Comparison of ENCODE assay signal across 8 cellular contexts in genomic region chr13:49240017-49240416, GRCh38. TPM values are rescaled to one million over a fixed set of nuclear protein-coding genes. Genes with fewer than 3 reads are reported as not detected.
DNase-seq lines count a peak whose midpoint lies in the region; ATAC-seq, FAIRE-seq and TF ChIP-seq lines count a peak whose summit lies in the region.

No MANE protein-coding gene starts in this region.

- no peak overlapping the region for H3K4me2 ChIP-seq in keratinocyte (ENCODE audit: control insufficient read depth, extremely low read depth, insufficient read depth, low read depth, low read length)

- H3K4me1 ChIP-seq in keratinocyte (ENCODE audit: control insufficient read depth, extremely low read depth, insufficient read depth, low read length), result no peaks in the 10 kb centered on the region

- no peak overlapping the region for H3K4me3 Mint-ChIP-seq in activated CD8-positive, alpha-beta T cell treated with anti-CD3 and anti-CD28 coated beads, Interleukin-2, amount 10 ng/mL, durations not matched to agents 7 days and 5 days

- no peak overlapping the region for H3K9ac ChIP-seq in keratinocyte (ENCODE audit: control insufficient read depth, extremely low read depth, insufficient read depth, low read length)

- POLR2A ChIA-PET in activated CD8-positive, alpha-beta T cell treated with anti-CD3 and anti-CD28 coated beads, Interleukin-2, amount 10 ng/mL, durations not matched to agents 7 days and 5 days (lab: Charles Lee), result interaction anchor here (1.0 kb wide), 1 partner anchor 9 kb away, joined by 5 read pairs; no protein-coding TSS in a partner anchor

- CTCF ChIA-PET in activated CD8-positive, alpha-beta T cell treated with anti-CD3 and anti-CD28 coated beads, Interleukin-2, amount 10 ng/mL, durations not matched to agents 7 days and 5 days (lab: Charles Lee), result interaction anchor here (0.6 to 7.3 kb wide), 23 partner anchors 9 to 367 kb away, joined by 3 to 89 read pairs (median 4); partner anchors contain the start of genes CAB39L, CDADC1 and SETDB2

- H3K9me3 Mint-ChIP-seq in activated CD8-positive, alpha-beta T cell treated with anti-CD3 and anti-CD28 coated beads, Interleukin-2, amount 10 ng/mL, durations not matched to agents 7 days and 5 days (ENCODE audit: insufficient read depth), result no peaks in the 10 kb centered on the region

- H3K27ac Mint-ChIP-seq in activated CD8-positive, alpha-beta T cell treated with anti-CD3 and anti-CD28 coated beads, Interleukin-2, amount 10 ng/mL, durations not matched to agents 7 days and 5 days, result no peak overlapping the region

- H3K36me3 ChIP-seq in keratinocyte (ENCODE audit: control insufficient read depth in 2 of 2, extremely low read depth in 1 of 2, insufficient read depth in 2 of 2, low read length in 2 of 2), result no peaks in the 10 kb centered on the region

- H3K27me3 Mint-ChIP-seq in activated CD8-positive, alpha-beta T cell treated with anti-CD3 and anti-CD28 coated beads, Interleukin-2, amount 10 ng/mL, durations not matched to agents 7 days and 5 days (ENCODE audit: low read depth), result peaks cover 19% of the 10 kb centered on the region

- peak; percentile 86 for ATAC-seq in activated CD8-positive, alpha-beta T cell treated with anti-CD3 and anti-CD28 coated beads, Interleukin-2, amount 10 ng/mL, durations not matched to agents 7 days and 5 days
- no peak for ATAC-seq in HG03196 (IDR thresholded peaks at IDR 0.05; ENCODE audit: unreplicated experiment)

- no peaks in the 10 kb centered on the region for H4K20me1 ChIP-seq in keratinocyte (ENCODE audit: control insufficient read depth, extremely low read depth, insufficient read depth, low read length)

- dilution Hi-C loops in keratinocyte (cut with MboI; ENCODE audit: extremely low pct_ligation_motif_present, low sequenced_read_pairs), result no loop called here

- peaks cover 7% of the 10 kb centered on the region for H3K27me3 ChIP-seq in keratinocyte (ENCODE audit: control insufficient read depth, extremely low read depth, insufficient read depth, low read length)

- H3K27ac ChIP-seq in keratinocyte (ENCODE audit: control insufficient read depth, insufficient read depth, low read length), result no peak overlapping the region

- H3K79me2 ChIP-seq in keratinocyte (ENCODE audit: control insufficient read depth, insufficient read depth, low read length), result no peaks in the 10 kb centered on the region

- no peaks in the 10 kb centered on the region for H3K36me3 Mint-ChIP-seq in activated CD8-positive, alpha-beta T cell treated with anti-CD3 and anti-CD28 coated beads, Interleukin-2, amount 10 ng/mL, durations not matched to agents 7 days and 5 days (ENCODE audit: low read depth)

- no peaks in the 10 kb centered on the region for H3K9me1 ChIP-seq in keratinocyte (ENCODE audit: control insufficient read depth, extremely low read depth, insufficient read depth, low read length)

- FAIRE-seq in keratinocyte (lab: Jason Lieb, UNC) (peak; percentile 62), urothelium cell line (lab: Jason Lieb, UNC) (no peak)

- TF ChIP-seq CTCF in keratinocyte (optimal IDR thresholded peaks at IDR 0.05 in 1 of 3, IDR thresholded peaks at IDR 0.05 in 1 of 3, conservative IDR thresholded peaks at IDR 0.05 in 1 of 3; ENCODE audit: extremely low read depth in 1 of 3, insufficient read depth in 2 of 3, low read length in 3 of 3), result peak; percentile 58 to 70 (median 67)

- no peaks in the 10 kb centered on the region for H3K9me3 ChIP-seq in keratinocyte (ENCODE audit: control insufficient read depth, low read depth, low read length)

- peak; percentile 73 for DNase-seq in activated effector memory CD4-positive, alpha-beta T cell treated with anti-CD3 and anti-CD28 coated beads, Interleukin-2, amount 50 U/mL, for 16 hours
- no peak for DNase-seq in activated effector memory CD4-positive, alpha-beta T cell treated with Interleukin-2 at 50 U/mL for 16 hours
- DNase-seq in Kasumi-1 (lab: John Stamatoyannopoulos, UW) (peak; percentile 64 to 78), keratinocyte (ENCODE audit: low read depth, low spot score) (no peak), urothelium cell line (ENCODE audit: low spot score) (peak; percentile 11), SKM-1 treated with dmso at 0.1 percent for 144 hours (lab: John Stamatoyannopoulos, UW; ENCODE audit: unreplicated experiment) (no peak)
- DNase-seq in activated CD8-positive, alpha-beta T cell treated with anti-CD3 and anti-CD28 coated beads, Interleukin-2, amount 10 ng/mL, durations not matched to agents 7 days and 5 days, result peak; percentile 57

- H2AFZ ChIP-seq in keratinocyte (ENCODE audit: control insufficient read depth, low read length), result no peak overlapping the region

- no peak overlapping the region for H3K4me3 ChIP-seq in keratinocyte (ENCODE audit: control insufficient read depth in 2 of 3, extremely low read depth in 1 of 3, insufficient read depth in 2 of 3, low read depth in 1 of 3, low read length in 3 of 3)

- H3K4me1 Mint-ChIP-seq in activated CD8-positive, alpha-beta T cell treated with anti-CD3 and anti-CD28 coated beads, Interleukin-2, amount 10 ng/mL, durations not matched to agents 7 days and 5 days (ENCODE audit: low read depth), result peaks cover 4% of the 10 kb centered on the region

RNA-seq across cellular contexts. Expression of gene CDADC1, which starts 7.7 kb away (rescaled TPM):
- total RNA-seq in activated CD8-positive, alpha-beta T cell treated with anti-CD3 and anti-CD28 coated beads, Interleukin-2, amount 10 ng/mL, durations not matched to agents 7 days and 5 days, result 10 to 100 TPM; 12.3 to 13.7 TPM
- 2.3 to 3.8 TPM (median 2.4 TPM) in 3 replicates for polyA plus RNA-seq in keratinocyte
- polyA plus RNA-seq in keratinocyte (2011; ENCODE audit: low read depth), result 13.1 TPM
- 2.7 and 3.2 TPM in 2 replicates for polyA plus RNA-seq in keratinocyte (2011; cell fraction: cytosol; rRNA removed)
- 3.2 and 4.7 TPM in 2 replicates for polyA plus RNA-seq in keratinocyte (2011; cell fraction: nucleus; rRNA removed)
- 3.5 and 6.7 TPM in 2 replicates for polyA plus RNA-seq in keratinocyte (2012; ENCODE audit: low replicate concordance)
- polyA minus RNA-seq in keratinocyte, result 1.3 to 1.8 TPM (median 1.4 TPM) in 3 replicates
- 7.3 TPM for polyA minus RNA-seq in keratinocyte (2011; cell fraction: cytosol; rRNA and poly(A)+ RNA removed)
- polyA minus RNA-seq in keratinocyte (2011; cell fraction: nucleus; rRNA and poly(A)+ RNA removed), result 1.4 and 1.9 TPM in 2 replicates

RNA-seq across cellular contexts. Expression of gene MLNR, which starts 19.9 kb away (rescaled TPM):
- total RNA-seq in activated CD8-positive, alpha-beta T cell treated with anti-CD3 and anti-CD28 coated beads, Interleukin-2, amount 10 ng/mL, durations not matched to agents 7 days and 5 days, result not detected
- polyA plus RNA-seq in keratinocyte, result not detected in 3 replicates
- polyA plus RNA-seq in keratinocyte (2011; ENCODE audit: low read depth), result not detected
- polyA plus RNA-seq in keratinocyte (2011; cell fraction: cytosol; rRNA removed), result not detected in 2 replicates
- not detected in 2 replicates for polyA plus RNA-seq in keratinocyte (2011; cell fraction: nucleus; rRNA removed)
- polyA plus RNA-seq in keratinocyte (2012; ENCODE audit: low replicate concordance), result not detected in 2 replicates
- polyA minus RNA-seq in keratinocyte, result not detected in 3 replicates
- polyA minus RNA-seq in keratinocyte (2011; cell fraction: cytosol; rRNA and poly(A)+ RNA removed), result not detected
- not detected in 2 replicates for polyA minus RNA-seq in keratinocyte (2011; cell fraction: nucleus; rRNA and poly(A)+ RNA removed)

Comparison
In these comparisons a context has a peak if more than half of its experiments do, and no peak if none do; other contexts are left out.
1. DNase-seq: peak in activated effector memory CD4-positive, alpha-beta T cell treated with anti-CD3 and anti-CD28 coated beads, Interleukin-2, amount 50 U/mL, for 16 hours (single experiment), Kasumi-1 (2 of 2), activated CD8-positive, alpha-beta T cell treated with anti-CD3 and anti-CD28 coated beads, Interleukin-2, amount 10 ng/mL, durations not matched to agents 7 days and 5 days (single experiment) and urothelium cell line (single experiment); none in activated effector memory CD4-positive, alpha-beta T cell treated with Interleukin-2 at 50 U/mL for 16 hours (single experiment), keratinocyte (single experiment) and SKM-1 treated with dmso at 0.1 percent for 144 hours (single experiment).